ENCODE assay signal across 8 cellular contexts in genomic region chr1:85307987-85308836, GRCh38. TPM values are rescaled to one million over a fixed set of nuclear protein-coding genes. Genes with fewer than 3 reads are reported as not detected.
DNase-seq lines count a peak whose midpoint lies in the region; ATAC-seq and TF ChIP-seq lines count a peak whose summit lies in the region.

No MANE protein-coding gene starts in this region.

- H3K36me3 Mint-ChIP-seq in activated naive CD8-positive, alpha-beta T cell treated with anti-CD3 and anti-CD28 coated beads, Interleukin-2, amount 50 U/mL, for 24 hours (ENCODE audit: low read depth): no peaks in the 10 kb centered on the region

- H3K4me3 Mint-ChIP-seq in activated naive CD8-positive, alpha-beta T cell treated with anti-CD3 and anti-CD28 coated beads, Interleukin-2, amount 50 U/mL, for 24 hours: no peak overlapping the region

- no peak overlapping the region for H3K27ac Mint-ChIP-seq in activated naive CD8-positive, alpha-beta T cell treated with anti-CD3 and anti-CD28 coated beads, Interleukin-2, amount 50 U/mL, for 24 hours

- intact Hi-C loops in left cardiac atrium (cut with DNase I): loop anchor here (1.0 to 10.0 kb wide), 8 partner anchors 91 to 707 kb away; partner anchors contain the start of gene CCN1 (in 2 of the 2)

- TF ChIP-seq CTCF in GM12873 (IDR thresholded peaks at IDR 0.05; ENCODE audit: insufficient read depth, low read depth, low read length, missing control alignments): peak; percentile 90

- H3K27me3 Mint-ChIP-seq in activated naive CD8-positive, alpha-beta T cell treated with anti-CD3 and anti-CD28 coated beads, Interleukin-2, amount 50 U/mL, for 24 hours: peaks cover 55% of the 10 kb centered on the region

- H3K9me3 Mint-ChIP-seq in activated naive CD8-positive, alpha-beta T cell treated with anti-CD3 and anti-CD28 coated beads, Interleukin-2, amount 50 U/mL, for 24 hours: no peaks in the 10 kb centered on the region

- ATAC-seq in HG02623 (IDR thresholded peaks at IDR 0.05; ENCODE audit: unreplicated experiment): peak; percentile 85
- peak; percentile 91 for ATAC-seq in activated naive CD8-positive, alpha-beta T cell treated with anti-CD3 and anti-CD28 coated beads, Interleukin-2, amount 50 U/mL, for 24 hours
- ATAC-seq in left cardiac atrium: peak; percentile 97 to 98

- H3K4me1 Mint-ChIP-seq in activated naive CD8-positive, alpha-beta T cell treated with anti-CD3 and anti-CD28 coated beads, Interleukin-2, amount 50 U/mL, for 24 hours: peaks cover 4% of the 10 kb centered on the region

- DNase-seq in MV-4-11 (lab: John Stamatoyannopoulos, UW): peak; percentile 50
- DNase-seq in SW 1271 (lab: John Stamatoyannopoulos, UW): peak; percentile 18 to 60
- peak; percentile 77 for DNase-seq in activated naive CD8-positive, alpha-beta T cell treated with anti-CD3 and anti-CD28 coated beads, Interleukin-2, amount 50 U/mL, for 24 hours
- DNase-seq in left cardiac atrium: peak; percentile 91
- peak; percentile 76 for DNase-seq in pulmonary artery endothelial cell (ENCODE audit: low read depth, low spot score)
- DNase-seq in cortex of kidney (lab: John Stamatoyannopoulos, UW): no peak

RNA-seq across cellular contexts. Expression of gene BCL10, which starts 31.8 kb away (rescaled TPM):
- total RNA-seq in left cardiac atrium: 10 to 100 TPM in 1 of 2 donors, 1 to 10 TPM in 1; 9.0 to 12.7 TPM
- total RNA-seq in pulmonary artery endothelial cell: 54.9 and 69.8 TPM in 2 replicates

RNA-seq across cellular contexts. Expression of gene C1orf52, which starts 48.8 kb away (rescaled TPM):
- 10 to 100 TPM; 15.6 to 17.6 TPM for total RNA-seq in left cardiac atrium
- 16.2 and 24.4 TPM in 2 replicates for total RNA-seq in pulmonary artery endothelial cell
